Comparison of ENCODE assay signal across 35 cellular contexts in genomic region chrX:10128386-10128785, GRCh38. TPM values are rescaled to one million over a fixed set of nuclear protein-coding genes. Genes with fewer than 3 reads are reported as not detected.
DNase-seq lines count a peak whose midpoint lies in the region; ATAC-seq, FAIRE-seq and TF ChIP-seq lines count a peak whose summit lies in the region.
"Had no signal": no experiment of that assay in that cellular context is flagged by ENCODE, and none has a peak within 500 bp of the region (broad histone marks: within the 10 kb centered on the region; RNA-seq: fewer than 3 reads in every experiment).

No MANE protein-coding gene starts in this region.

- H3K18ac ChIP-seq in IMR-90 (ENCODE audit: low read depth, low read length), result no peak overlapping the region
- no peak overlapping the region for H3K18ac ChIP-seq in H1 (ENCODE audit: extremely low read depth, low read length)

- H4K20me1 ChIP-seq in IMR-90 (ENCODE audit: insufficient read depth, low read length), result no peaks in the 10 kb centered on the region; the same call in none of the 2 replicates
- no peaks in the 10 kb centered on the region for H4K20me1 ChIP-seq in H1 (replicated peaks in 1 of 2; ENCODE audit: control insufficient read depth in 1 of 2, insufficient read depth in 2 of 2, low read length in 2 of 2)
- H4K20me1 ChIP-seq in osteoblast (ENCODE audit: insufficient read depth, low read length), result no peaks in the 10 kb centered on the region
- H4K20me1 ChIP-seq: BLaER1 had no signal

- H4K5ac ChIP-seq in IMR-90 (ENCODE audit: low read depth, low read length), result no peak overlapping the region
- H4K5ac ChIP-seq in H1 (ENCODE audit: insufficient read length, low read depth, low read length), result no peak overlapping the region

- H2AK9ac ChIP-seq in IMR-90 (replicated peaks; ENCODE audit: low read depth, low read length, poor library complexity), result peak overlapping the region; percentile 24

- H3K79me2 ChIP-seq in H1 (ENCODE audit: control insufficient read depth in 1 of 2, insufficient read depth in 2 of 2, low read length in 2 of 2) (no peaks in the 10 kb centered on the region), osteoblast (ENCODE audit: insufficient read depth, low read length) (no peaks in the 10 kb centered on the region)

- intact Hi-C loops in IMR-90 (cut with micrococcal nuclease), result no loop called here
- intact Hi-C loops in Right ventricle myocardium inferior (cut with DNase I), result no loop called here

- dilution Hi-C loops in IMR-90 (cut with HindIII; ENCODE audit: low sequenced_read_pairs, unreplicated experiment), result no loop called here

- H3K27me3 ChIP-seq in IMR-90 (ENCODE audit: control insufficient read depth, insufficient read depth, low read length) (no peaks in the 10 kb centered on the region), H1 (replicated peaks in 1 of 4; ENCODE audit: control insufficient read depth in 3 of 4, extremely low read depth in 1 of 4, insufficient read depth in 3 of 4, low read length in 3 of 4) (no peaks in the 10 kb centered on the region), osteoblast (ENCODE audit: insufficient read depth, low read length) (no peaks in the 10 kb centered on the region)
- H3K27me3 ChIP-seq: BE2C, BLaER1 had no signal

- H2BK5ac ChIP-seq in IMR-90 (ENCODE audit: low read depth, low read length, poor library complexity, severe bottlenecking) (no peak overlapping the region), H1 (ENCODE audit: low read depth, low read length) (no peak overlapping the region)

- H4K91ac ChIP-seq in IMR-90 (ENCODE audit: insufficient read depth, low read depth, low read length) (no peak overlapping the region), H1 (replicated peaks; ENCODE audit: insufficient read length, low read length) (no peak overlapping the region)

- BruUV-seq in IMR-90 (replicated peaks; lab: Mats Ljungman, UMichigan), result no TSS peak

- H3K4me2 ChIP-seq in IMR-90 (ENCODE audit: low read depth, low read length), result no peak overlapping the region
- H3K4me2 ChIP-seq in H1 (ENCODE audit: insufficient read depth in 1 of 2, low read depth in 2 of 2, low read length in 2 of 2), result no peak overlapping the region
- H3K4me2 ChIP-seq in osteoblast (ENCODE audit: insufficient read depth, low read length), result no peak overlapping the region
- H3K4me2 ChIP-seq: A549; BLaER1 treated with 17β-estradiol and CSF1 and Interleukin-3, amounts not matched to agents 10 nM and 100 nM had no signal

- FAIRE-seq in GM12891 (lab: Jason Lieb, UNC), result peak; percentile 79
- no peak for FAIRE-seq in H1 (lab: Jason Lieb, UNC)
- FAIRE-seq: A204.1, A549, D721Med had no signal

- POLR2A ChIA-PET in IMR-90 (lab: Charles Lee; ENCODE audit: unreplicated experiment) (no interaction called here), H1 (lab: Charles Lee; ENCODE audit: partially characterized antibody) (no interaction called here)

- CTCF ChIA-PET in IMR-90 (lab: Yijun Ruan, JAX), result no interaction called here
- CTCF ChIA-PET in H1 (lab: Charles Lee; ENCODE audit: partially characterized antibody), result no interaction called here

- H3K9me1 ChIP-seq in IMR-90 (ENCODE audit: insufficient read depth, low read length), result no peaks in the 10 kb centered on the region

- no peaks in the 10 kb centered on the region for H3K23me2 ChIP-seq in H1 (ENCODE audit: low read depth, low read length)

- WGBS in IMR-90 (ENCODE audit: extremely low coverage in 2 of 2, insufficient read length in 1 of 2), 2 experiments, result 92% methylated on average over 15 of the region's 17 CpGs; no CpG with 5 or more reads in 1 of the 2 experiments
- WGBS in H1 (ENCODE audit: extremely low coverage in 1 of 2, insufficient coverage in 1 of 2, insufficient read length in 1 of 2, insufficient replicate concordance in 2 of 2, low coverage in 1 of 2, low lambda C conversion rate in 2 of 2, missing lambda C conversion rate in 1 of 2), 2 experiments, result 97% methylated on average over 7 of the region's 17 CpGs; no CpG with 5 or more reads in 1 of the 2 experiments

- TF ChIP-seq RAD21 in IMR-90 (IDR thresholded peaks at IDR 0.05; ENCODE audit: low read length), result no peak
- TF ChIP-seq RAD21 in H1 (IDR thresholded peaks at IDR 0.05 in 1 of 2, conservative IDR thresholded peaks at IDR 0.05 in 1 of 2; ENCODE audit: low read depth in 2 of 2, low read length in 2 of 2), result no peak

- no peak overlapping the region for H2BK20ac ChIP-seq in IMR-90 (ENCODE audit: low read depth, low read length)
- no peak overlapping the region for H2BK20ac ChIP-seq in H1 (ENCODE audit: low read length)

- H2AK5ac ChIP-seq in IMR-90 (ENCODE audit: low read depth, low read length) (no peak overlapping the region), H1 (ENCODE audit: low read depth, low read length) (no peak overlapping the region)

- TF ChIP-seq EP300 in H1 (IDR thresholded peaks at IDR 0.05; ENCODE audit: borderline replicate concordance in 1 of 2, low read depth in 2 of 2, low read length in 2 of 2), result no peak

- H3K4me3 ChIP-seq in IMR-90 (ENCODE audit: insufficient read depth, low read depth, low read length) (no peak overlapping the region), H1 (ENCODE audit: extremely low read depth in 1 of 4, insufficient read depth in 2 of 4, low read depth in 3 of 4, low read length in 4 of 4) (no peak overlapping the region), osteoblast (ENCODE audit: insufficient read depth, low read length) (no peak overlapping the region)
- H3K4me3 ChIP-seq: A549; BLaER1; BLaER1 treated with 17β-estradiol and CSF1 and Interleukin-3, amounts not matched to agents 10 nM and 100 nM had no signal

- H3K9ac ChIP-seq in IMR-90 (ENCODE audit: low read depth, low read length), result no peak overlapping the region
- no peak overlapping the region for H3K9ac ChIP-seq in H1 (replicated peaks in 1 of 4; ENCODE audit: extremely low read depth in 1 of 4, low read depth in 3 of 4, low read length in 3 of 4)
- H3K9ac ChIP-seq: BLaER1; BLaER1 treated with 17β-estradiol and CSF1 and Interleukin-3, amounts not matched to agents 10 nM and 100 nM had no signal

- H3K9me3 ChIP-seq in IMR-90 (ENCODE audit: control insufficient read depth, insufficient read depth, low read length), result no peaks in the 10 kb centered on the region; the same call in 1 of the 2 replicates
- H3K9me3 ChIP-seq in H1 (ENCODE audit: insufficient read depth in 2 of 2, low read depth in 1 of 2, low read length in 1 of 2), result no peaks in the 10 kb centered on the region
- no peaks in the 10 kb centered on the region for H3K9me3 ChIP-seq in osteoblast (ENCODE audit: low read depth, low read length)
- H3K9me3 ChIP-seq: A549, BE2C, Caco-2 had no signal

- no peak overlapping the region for H3K27ac ChIP-seq in IMR-90 (ENCODE audit: insufficient read depth, low read length)
- no peak overlapping the region for H3K27ac ChIP-seq in H1 (ENCODE audit: low read depth, low read length)
- no peak overlapping the region for H3K27ac ChIP-seq in osteoblast (ENCODE audit: low read depth, low read length)
- H3K27ac ChIP-seq: 22Rv1; A549; BLaER1; BLaER1 treated with 17β-estradiol and CSF1 and Interleukin-3, amounts not matched to agents 10 nM and 100 nM; C4-2B had no signal

- H3K36me3 ChIP-seq in IMR-90 (ENCODE audit: control insufficient read depth, insufficient read depth, low read length) (peaks cover 32% of the 10 kb centered on the region), H1 (ENCODE audit: control insufficient read depth in 2 of 4, insufficient read depth in 4 of 4, low read length in 3 of 4) (peaks cover 0 to 17% (median 3%) of the 10 kb centered on the region in 4 experiments; a peak in 4 of 8 replicates), osteoblast (ENCODE audit: insufficient read depth, low read length) (peaks cover 26% of the 10 kb centered on the region)
- H3K36me3 ChIP-seq: BE2C had no signal

- H3K56ac ChIP-seq in IMR-90 (ENCODE audit: extremely low read depth, insufficient read depth, low read length) (no peak overlapping the region), H1 (replicated peaks; ENCODE audit: insufficient read length, low read depth, low read length) (no peak overlapping the region)

- no peak for DNase-seq in GM12891 (ENCODE audit: insufficient read length, low spot score)
- no peak for DNase-seq in IMR-90
- no peak for DNase-seq in H1 (ENCODE audit: low read depth in 1 of 2, low spot score in 2 of 2)
- DNase-seq in osteoblast (ENCODE audit: insufficient read length, low spot score, missing footprints), result peak; percentile 58
- DNase-seq in stimulated activated CD4-positive, alpha-beta T cell treated with anti-CD3 and anti-CD28 coated beads, Interleukin-1b, Interleukin-23, amount 100 ng/mL, for 48 hours, result no peak
- no peak for DNase-seq in Right ventricle myocardium inferior (ENCODE audit: missing footprints)
- DNase-seq: 8988T; ACHN; AML-193; BE2C; C1 segment of cervical spinal cord; Caco-2; Calu3; CD4-positive, alpha-beta memory T cell; CD4-positive, alpha-beta T cell; CD4-positive, CD25-positive, alpha-beta regulatory T cell; CD8-positive, alpha-beta memory T cell; CD8-positive, alpha-beta T cell; COR-L47; DMS 273 treated with DMSO at 0.1 percent for 48 hours; DMS153; DMS53; DMS79; DMS79 treated with DMSO at 0.1 percent for 48 hours; DND-41; EL had no signal

- H2AFZ ChIP-seq in IMR-90 (replicated peaks; ENCODE audit: low read length, poor library complexity), result no peak overlapping the region
- no peak overlapping the region for H2AFZ ChIP-seq in H1 (ENCODE audit: low read length)
- no peak overlapping the region for H2AFZ ChIP-seq in osteoblast (ENCODE audit: low read length)

- ATAC-seq in IMR-90 (ENCODE audit: low read depth) (no peak), Right ventricle myocardium inferior (no peak), GM21723 (IDR thresholded peaks at IDR 0.05; ENCODE audit: unreplicated experiment) (no peak), GM18858 (IDR thresholded peaks at IDR 0.05; ENCODE audit: unreplicated experiment) (no peak)
- ATAC-seq: A549; CD8-positive, alpha-beta T cell had no signal

- H3K79me1 ChIP-seq in IMR-90 (ENCODE audit: low read depth in 1 of 2, low read length in 2 of 2) (0 out of 4 replicates have a peak, but pooled peaks cover 0 to 4% of the 10 kb centered on the region in 2 experiments), H1 (ENCODE audit: low read depth, low read length) (no peaks in the 10 kb centered on the region)

- TF ChIP-seq POLR2A in GM12891 (IDR thresholded peaks at IDR 0.05; ENCODE audit: low read depth, low read length) (no peak), IMR-90 (IDR thresholded peaks at IDR 0.05; ENCODE audit: low read depth, low read length) (no peak), H1 (IDR thresholded peaks at IDR 0.05; ENCODE audit: control extremely low read depth in 1 of 2, low read depth in 2 of 2, low read length in 2 of 2) (no peak)

- no peak for TF ChIP-seq CTCF in IMR-90 (conservative IDR thresholded peaks at IDR 0.05; ENCODE audit: low read depth, low read length)
- no peak for TF ChIP-seq CTCF in H1 (IDR thresholded peaks at IDR 0.05; ENCODE audit: control extremely low read depth in 1 of 3, insufficient read depth in 1 of 3, low read depth in 1 of 3, low read length in 3 of 3)
- TF ChIP-seq CTCF in osteoblast (IDR thresholded peaks at IDR 0.05; ENCODE audit: extremely low read depth, low read depth, low read length), result no peak

- in situ Hi-C loops in IMR-90 (cut with MboI; ENCODE audit: low sequenced_read_pairs), result no loop called here

- no peak overlapping the region for H4K8ac ChIP-seq in IMR-90 (ENCODE audit: low read depth in 2 of 2, low read length in 2 of 2)
- H4K8ac ChIP-seq in H1 (ENCODE audit: extremely low read depth, insufficient read depth, low read length), result no peak overlapping the region

- no peak overlapping the region for H3K4ac ChIP-seq in IMR-90 (ENCODE audit: low read depth, low read length)
- peak overlapping the region; percentile 69 for H3K4ac ChIP-seq in H1 (replicated peaks; ENCODE audit: insufficient read length, low read depth, low read length)

- H2BK12ac ChIP-seq in H1 (ENCODE audit: low read depth, low read length), result no peak overlapping the region

- H3K4me1 ChIP-seq in IMR-90 (ENCODE audit: control insufficient read depth, insufficient read depth, low read length) (no peaks in the 10 kb centered on the region), H1 (replicated peaks in 1 of 4; ENCODE audit: control insufficient read depth in 3 of 4, insufficient read depth in 4 of 4, low read length in 3 of 4) (peaks cover 0 to 7% (median 1%) of the 10 kb centered on the region in 4 experiments; a peak in 2 of 7 replicates), osteoblast (ENCODE audit: insufficient read depth, low read length) (no peaks in the 10 kb centered on the region)
- H3K4me1 ChIP-seq: A549, BE2C, Caco-2 had no signal

- H2BK120ac ChIP-seq in IMR-90 (ENCODE audit: low read depth, low read length), result no peak overlapping the region
- no peak overlapping the region for H2BK120ac ChIP-seq in H1 (replicated peaks; ENCODE audit: low read depth, low read length)

- H3K14ac ChIP-seq in IMR-90 (replicated peaks; ENCODE audit: low read depth, low read length) (no peak overlapping the region), H1 (ENCODE audit: insufficient read length) (no peak overlapping the region)

- H3K23ac ChIP-seq in IMR-90 (ENCODE audit: low read depth, low read length), result no peak overlapping the region
- H3K23ac ChIP-seq in H1 (ENCODE audit: insufficient read length), result no peak overlapping the region

- H2BK15ac ChIP-seq in IMR-90 (ENCODE audit: low read depth, low read length) (no peak overlapping the region), H1 (ENCODE audit: low read length) (no peak overlapping the region)

RNA-seq across cellular contexts. Expression of gene CLCN4, which starts 28.4 kb away (rescaled TPM):
- polyA plus RNA-seq in GM12891 (2012; ENCODE audit: low read depth, missing spikeins), result 3.9 TPM
- 3.9 and 4.5 TPM in 2 replicates for total RNA-seq in IMR-90 (2012; rRNA removed)
- polyA plus RNA-seq in IMR-90 (2012; rRNA removed), result 2.2 and 2.5 TPM in 2 replicates
- polyA plus RNA-seq in IMR-90 (2012; cell fraction: cytosol; rRNA removed), result 1.7 and 1.9 TPM in 2 replicates
- polyA plus RNA-seq in IMR-90 (2012; cell fraction: nucleus; rRNA removed; ENCODE audit: low replicate concordance), result 0.87 and 0.94 TPM in 2 replicates
- total RNA-seq in H1 (2021; fragmentation: NEBNext Ultra II Directional; extraction: Animal tissue kit (Norgen Biotek cat#: 25700)), result 7.5 and 11.2 TPM in 2 replicates
- polyA plus RNA-seq in H1 (2011; rRNA removed), result 3.3 and 3.6 TPM in 2 replicates
- 3.0 TPM for polyA plus RNA-seq in H1 (2011; cell fraction: cytosol; rRNA removed)
- polyA plus RNA-seq in H1 (2011; cell fraction: nucleus; rRNA removed), result 5.1 TPM
- polyA plus RNA-seq in H1 (2012, experiment 1 of 2), result 3.2 to 4.4 TPM (median 3.9 TPM) in 4 replicates
- polyA plus RNA-seq in H1 (2012, experiment 2 of 2), result 1.3 TPM
- polyA plus RNA-seq in H1 (2013, experiment 1 of 2), result 4.3 TPM
- 5.0 TPM for polyA plus RNA-seq in H1 (2013, experiment 2 of 2)
- polyA minus RNA-seq in H1 (2011; rRNA and poly(A)+ RNA removed), result 10.2 and 15.0 TPM in 2 replicates
- polyA minus RNA-seq in H1 (2011; cell fraction: cytosol; rRNA and poly(A)+ RNA removed), result 5.1 TPM
- 4.3 TPM for polyA minus RNA-seq in H1 (2011; cell fraction: nucleus; rRNA and poly(A)+ RNA removed)
- 14.1 and 16.2 TPM in 2 replicates for total RNA-seq in osteoblast
- total RNA-seq in Right ventricle myocardium inferior, result 26.7 TPM
- total RNA-seq: CD4-positive, alpha-beta T cell had no signal
- polyA plus RNA-seq: CD4-positive, alpha-beta memory T cell; CD4-positive, CD25-positive, alpha-beta regulatory T cell; CD8-positive, alpha-beta memory T cell had no signal
